8 cellular contexts compared by ENCODE assay signal in genomic region chr7:37342665-37343471, GRCh38.
DNase-seq lines count a peak whose midpoint lies in the region; ATAC-seq and TF ChIP-seq lines count a peak whose summit lies in the region.

No MANE protein-coding gene starts in this region.

- H3K27ac ChIP-seq in Peyer's patch (peak overlapping the region; percentile 5 to 87 (median 46)), muscle layer of duodenum (ENCODE audit: low read length) (peak overlapping the region; percentile 57), tibial nerve (peak overlapping the region in 3 of 4 donors; percentile 28 to 44 (median 37))

- WGBS in tibial nerve, 2 donors: 80 to 81% methylated on average over 20 of the region's 20 CpGs

- intact Hi-C loops in posterior cingulate gyrus (cut with DNase I): no loop called here

- TF ChIP-seq CTCF in Peyer's patch (IDR thresholded peaks at IDR 0.05) (peak in 4 of 6 experiments; percentile 4 to 34 (median 16)), tibial nerve (IDR thresholded peaks at IDR 0.05) (no peak)

- no peaks in the 10 kb centered on the region for H3K27me3 ChIP-seq in Peyer's patch
- H3K27me3 ChIP-seq in muscle layer of duodenum (ENCODE audit: low read depth, low read length): no peaks in the 10 kb centered on the region
- H3K27me3 ChIP-seq in tibial nerve: no peaks in the 10 kb centered on the region

- H3K4me1 ChIP-seq in Peyer's patch (peaks cover 0 to 18% (median 6%) of the 10 kb centered on the region in 4 donors), muscle layer of duodenum (ENCODE audit: control insufficient read depth in 1 of 2, insufficient read depth in 2 of 2, low read length in 2 of 2) (no peaks in the 10 kb centered on the region), tibial nerve (peaks cover 0 to 30% (median 5%) of the 10 kb centered on the region in 4 donors)

- no peak for TF ChIP-seq EP300 in tibial nerve (IDR thresholded peaks at IDR 0.05)

- DNase-seq in Peyer's patch (peak in 2 of 3 donors; percentile 83 to 86), tibial nerve (ENCODE audit: low spot score in 2 of 2) (no peak), posterior cingulate gyrus (no peak), glomerular visceral epithelial cell (ENCODE audit: extremely low spot score) (no peak)
- DNase-seq in activated effector memory CD4-positive, alpha-beta T cell treated with anti-CD3 and anti-CD28 coated beads, Interleukin-2, amount 50 U/mL, for 16 hours: peak; percentile 89

- ATAC-seq in GM18511 (IDR thresholded peaks at IDR 0.05; ENCODE audit: unreplicated experiment): peak; percentile 72
- peak; percentile 60 for ATAC-seq in HG02870 (IDR thresholded peaks at IDR 0.05; ENCODE audit: unreplicated experiment)

- no peaks in the 10 kb centered on the region for H3K9me3 ChIP-seq in Peyer's patch
- H3K9me3 ChIP-seq in muscle layer of duodenum (ENCODE audit: control insufficient read depth in 1 of 2, low read length in 2 of 2): no peaks in the 10 kb centered on the region
- no peaks in the 10 kb centered on the region for H3K9me3 ChIP-seq in tibial nerve

- TF ChIP-seq POLR2A in Peyer's patch (IDR thresholded peaks at IDR 0.05) (no peak), tibial nerve (IDR thresholded peaks at IDR 0.05) (no peak)

- H3K36me3 ChIP-seq in Peyer's patch (no peaks in the 10 kb centered on the region), muscle layer of duodenum (ENCODE audit: control insufficient read depth in 1 of 2, insufficient read depth in 2 of 2, low read length in 2 of 2) (peaks cover 0 to 8% of the 10 kb centered on the region in 2 donors), tibial nerve (peaks cover 0 to 23% (median 0%) of the 10 kb centered on the region in 3 donors)

- H3K4me3 ChIP-seq in Peyer's patch (peak overlapping the region; percentile 28 to 52 (median 32)), muscle layer of duodenum (ENCODE audit: low read depth in 1 of 2, low read length in 2 of 2) (peak overlapping the region; percentile 22 to 41), tibial nerve (peak overlapping the region in 2 of 4 donors; percentile 27 to 34)

Comparison
In these comparisons a context has a peak if more than half of its experiments do, and no peak if none do; other contexts are left out.
1. DNase-seq: peak in Peyer's patch (2 of 3) and activated effector memory CD4-positive, alpha-beta T cell treated with anti-CD3 and anti-CD28 coated beads, Interleukin-2, amount 50 U/mL, for 16 hours (single experiment); none in tibial nerve (0 of 2), posterior cingulate gyrus (0 of 10) and glomerular visceral epithelial cell (single experiment).
2. CTCF ChIP-seq: peak in Peyer's patch (4 of 6); none in tibial nerve (0 of 5).
3. Peak in every context shown above with its lines, with median percentiles within 50 percentile points of each other: H3K27ac ChIP-seq.